ENCODE assay signal across 26 cellular contexts in the genomic region with DNA sequence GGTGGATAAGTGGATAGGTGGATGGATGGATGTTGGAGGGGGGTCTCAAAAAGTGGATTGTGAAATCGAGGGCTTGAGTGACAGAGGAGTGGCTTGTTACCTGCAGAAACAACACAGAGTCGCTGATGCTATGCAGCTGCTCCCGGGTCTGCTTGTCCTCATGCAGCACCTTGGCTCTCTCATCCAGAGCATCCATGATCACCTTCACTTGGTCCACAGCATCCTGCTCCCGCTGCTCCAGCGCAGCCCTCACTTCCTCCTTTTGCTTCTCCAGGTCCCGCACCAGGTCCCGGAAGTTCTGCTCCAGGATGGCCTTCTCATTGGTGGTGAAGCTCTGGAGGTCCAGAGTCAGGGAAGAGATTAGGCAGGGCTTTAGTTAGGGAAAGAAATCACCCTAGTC. TPM values are rescaled to one million over a fixed set of nuclear protein-coding genes. Genes with fewer than 3 reads are reported as not detected.
"Had no signal": no experiment of that assay in that cellular context is flagged by ENCODE, and none has a peak within 500 bp of the region (broad histone marks: within the 10 kb centered on the region; RNA-seq: fewer than 3 reads in every experiment).

No MANE protein-coding gene starts in this region.

- H3K27me3 ChIP-seq: hepatocyte, left lung, right atrium auricular region, transverse colon had no signal

- H2AFZ ChIP-seq: hepatocyte had no signal

- FAIRE-seq: frontal cortex had no signal

- H3K79me2 ChIP-seq: hepatocyte had no signal

- H3K36me3 ChIP-seq: cardiac muscle cell, left lung, right atrium auricular region, transverse colon had no signal

- H3K4me2 ChIP-seq: hepatocyte had no signal

- H3K27ac ChIP-seq: cardiac muscle cell, left lung, psoas muscle, right atrium auricular region had no signal

- DNase-seq: activated CD8-positive, alpha-beta memory T cell treated with anti-CD3 and anti-CD28 coated beads, Interleukin-2, amount 50 U/mL, for 48 hours; activated naive CD4-positive, alpha-beta T cell treated with Interleukin-2 at 50 U/mL for 16 hours; activated naive CD8-positive, alpha-beta T cell treated with anti-CD3 and anti-CD28 coated beads, Interleukin-2, amount 10 ng/mL, durations not matched to agents 7 days and 5 days; activated T-cell treated with anti-CD3 and anti-CD28 coated beads, Interleukin-2, amount 50 U/mL, for 4 hours; amniotic stem cell; glutamatergic neuron; immature natural killer cell; kidney glomerular epithelial cell; natural killer cell; stimulated activated CD4-positive, alpha-beta T cell treated with anti-CD3 and anti-CD28 coated beads, Interleukin-2, amount 100 ng/mL, for 24 hours; stimulated activated naive CD8-positive, alpha-beta T cell treated with anti-CD3 and anti-CD28 coated beads, Interleukin-15, amount 100 ng/mL, for 72 hours; T1000; transverse colon had no signal

- H3K4me1 ChIP-seq: left lung, psoas muscle, right atrium auricular region had no signal

- ATAC-seq: activated T-cell treated with anti-CD3 and anti-CD28 coated beads, Interleukin-2, amount 50 U/mL, for 4 hours; esophagus mucosa; left lung; natural killer cell; psoas muscle; stimulated activated effector memory CD8-positive, alpha-beta T cell treated with anti-CD3 and anti-CD28 coated beads, Interleukin-12 subunit alpha, Interleukin-12 subunit beta, amount 100 ng/mL, for 72 hours; stimulated activated naive CD8-positive, alpha-beta T cell treated with anti-CD3 and anti-CD28 coated beads, Interleukin-15, amount 100 ng/mL, for 72 hours; WTC11 had no signal

- H3K4me3 ChIP-seq: cardiac muscle cell, hepatocyte, left lung, psoas muscle, right atrium auricular region, transverse colon had no signal

- H3K9me3 ChIP-seq: left lung, psoas muscle, right atrium auricular region, transverse colon had no signal

RNA-seq across cellular contexts. Expression of a gene that starts 10.7 kb away (rescaled TPM):
- total RNA-seq: activated CD8-positive, alpha-beta memory T cell treated with anti-CD3 and anti-CD28 coated beads for 36 hours; activated naive CD8-positive, alpha-beta T cell treated with anti-CD3 and anti-CD28 coated beads, Interleukin-2, amount 10 ng/mL, durations not matched to agents 7 days and 5 days; activated T-cell treated with anti-CD3 and anti-CD28 coated beads, Interleukin-2, amount 50 U/mL, for 4 hours; activated T-helper 2 cell treated with anti-CD3 and anti-CD28 coated beads, Interferon-gamma antibody, Interleukin-2, Interleukin-4, amounts not matched to agents 10 μg/mL and 5 μg/mL and 100 μg/mL, durations not matched to agents 14 hours and 24 hours and 36 hours; cardiac muscle cell; frontal cortex; lung microvascular endothelial cell; natural killer cell; osteocyte had no signal
- polyA plus RNA-seq: cardiac muscle cell, immature natural killer cell had no signal
